ENCODE assay signal across 21 cellular contexts in the genomic region with DNA sequence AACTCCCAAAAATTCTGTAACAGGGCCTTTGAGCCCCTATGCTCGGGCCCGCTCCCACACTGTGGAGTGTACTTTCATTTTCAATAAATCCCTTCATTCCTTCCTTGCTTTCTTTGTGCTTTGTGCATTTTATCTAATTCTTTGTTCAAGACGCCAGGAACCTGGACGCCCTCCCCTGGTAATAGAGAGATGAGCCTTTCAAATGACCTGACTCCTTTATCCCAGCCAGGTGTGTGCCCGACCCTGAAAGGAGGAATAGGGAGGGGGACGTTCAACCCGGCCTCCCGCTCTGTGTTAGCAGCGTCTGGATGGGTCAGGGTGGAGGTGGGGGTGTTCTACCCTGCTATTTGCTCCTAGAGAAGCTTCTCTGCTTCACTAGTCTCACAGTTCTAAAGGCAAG. TPM values are rescaled to one million over a fixed set of nuclear protein-coding genes. Genes with fewer than 3 reads are reported as not detected.
DNase-seq lines count a peak whose midpoint lies in the region; FAIRE-seq and TF ChIP-seq lines count a peak whose summit lies in the region.
"Had no signal": no experiment of that assay in that cellular context is flagged by ENCODE, and none has a peak within 500 bp of the region (broad histone marks: within the 10 kb centered on the region; RNA-seq: fewer than 3 reads in every experiment).

No MANE protein-coding gene starts in this region.

- H3K27ac ChIP-seq in HUES48 (ENCODE audit: low read depth, low read length) (peak overlapping the region; percentile 89), astrocyte (ENCODE audit: low read depth, low read length) (no peak overlapping the region), thyroid gland (peak overlapping the region in 1 of 3 donors; percentile 33)
- H3K27ac ChIP-seq: neutrophil, skin epidermis, WERI-Rb-1 had no signal

- no peak for TF ChIP-seq POLR2A in thyroid gland (IDR thresholded peaks at IDR 0.05)

- TF ChIP-seq CTCF in astrocyte (IDR thresholded peaks at IDR 0.05; ENCODE audit: insufficient read depth, low read depth, low read length) (no peak), thyroid gland (IDR thresholded peaks at IDR 0.05) (peak in 1 of 6 experiments; percentile 22)

- H3K4me3 Mint-ChIP-seq in astrocyte (ENCODE audit: unreplicated experiment): no peak overlapping the region
- H3K4me3 Mint-ChIP-seq in activated naive CD4-positive, alpha-beta T cell treated with anti-CD3 and anti-CD28 coated beads for 36 hours: no peak overlapping the region

- H3K36me3 ChIP-seq in HUES48 (ENCODE audit: control insufficient read depth, insufficient read depth, low read length) (no peaks in the 10 kb centered on the region), astrocyte (ENCODE audit: insufficient read depth, low read length) (no peaks in the 10 kb centered on the region), thyroid gland (no peaks in the 10 kb centered on the region)
- H3K36me3 ChIP-seq: neutrophil, WERI-Rb-1 had no signal

- no peaks in the 10 kb centered on the region for H3K9me3 ChIP-seq in HUES48 (ENCODE audit: control insufficient read depth, insufficient read depth, low read length)
- no peaks in the 10 kb centered on the region for H3K9me3 ChIP-seq in astrocyte (ENCODE audit: insufficient read depth, low read depth, low read length)
- H3K9me3 ChIP-seq in thyroid gland: no peaks in the 10 kb centered on the region
- H3K9me3 ChIP-seq: mucosa of descending colon, neutrophil had no signal

- H4K20me1 ChIP-seq in astrocyte (ENCODE audit: insufficient read depth, low read length): no peaks in the 10 kb centered on the region

- no peaks in the 10 kb centered on the region for H3K27me3 ChIP-seq in HUES48 (ENCODE audit: control insufficient read depth, insufficient read depth, low read length)
- H3K27me3 ChIP-seq in astrocyte (ENCODE audit: insufficient read depth, low read length): no peaks in the 10 kb centered on the region
- no peaks in the 10 kb centered on the region for H3K27me3 ChIP-seq in thyroid gland
- H3K27me3 ChIP-seq: neutrophil had no signal

- H3K27me3 Mint-ChIP-seq in astrocyte (ENCODE audit: low read depth, unreplicated experiment): no peaks in the 10 kb centered on the region
- no peaks in the 10 kb centered on the region for H3K27me3 Mint-ChIP-seq in activated naive CD4-positive, alpha-beta T cell treated with anti-CD3 and anti-CD28 coated beads for 36 hours (ENCODE audit: low read depth)

- H3K4me2 ChIP-seq in astrocyte (ENCODE audit: low read length): peak overlapping the region; percentile 5

- H3K36me3 Mint-ChIP-seq in astrocyte (ENCODE audit: low read depth, unreplicated experiment): no peaks in the 10 kb centered on the region
- peaks cover 2% of the 10 kb centered on the region for H3K36me3 Mint-ChIP-seq in activated naive CD4-positive, alpha-beta T cell treated with anti-CD3 and anti-CD28 coated beads for 36 hours (ENCODE audit: low read depth)

- no peak for FAIRE-seq in astrocyte (lab: Jason Lieb, UNC)

- WGBS in thyroid gland, 2 donors: 44 to 59% methylated on average over 9 of the region's 9 CpGs

- H3K4me3 ChIP-seq in HUES48 (ENCODE audit: low read depth, low read length): peak overlapping the region; percentile 37
- no peak overlapping the region for H3K4me3 ChIP-seq in astrocyte (ENCODE audit: insufficient read depth, low read depth, low read length)
- H3K4me3 ChIP-seq in thyroid gland (replicated peaks in 1 of 3): no peak overlapping the region
- H3K4me3 ChIP-seq: mucosa of descending colon, skin epidermis had no signal

- H3K9ac ChIP-seq in HUES48 (ENCODE audit: low read depth, low read length) (peak overlapping the region; percentile 36; the same call in 1 of the 2 replicates), astrocyte (ENCODE audit: low read length) (no peak overlapping the region)

- no peak for DNase-seq in astrocyte (ENCODE audit: low read depth)
- DNase-seq in iPS-NIHi7 (ENCODE audit: extremely low spot score): peak; percentile 69
- peak; percentile 28 to 47 for DNase-seq in thyroid gland
- no peak for DNase-seq in activated naive CD4-positive, alpha-beta T cell treated with anti-CD3 and anti-CD28 coated beads for 36 hours
- DNase-seq in HUDEP-2 (lab: John Stamatoyannopoulos, UW; ENCODE audit: unreplicated experiment in 76 of 76): no peak
- no peak for DNase-seq in NK-92 treated with Interleukin-12 subunit alpha and Interleukin-12 subunit beta, amount 100 ng/mL, for 24 hours (lab: John Stamatoyannopoulos, UW)
- DNase-seq: activated CD4-positive, alpha-beta T cell treated with anti-CD3 and anti-CD28 coated beads, Interleukin-2, amount 50 U/mL, for 48 hours; activated gamma-delta T cell treated with Interleukin-2 at 50 U/mL for 16 hours; amniotic stem cell; cortex of kidney; HCEC 1CT; left colon; mucosa of descending colon; NCI-H1417; stimulated activated CD4-positive, alpha-beta T cell treated with anti-CD3 and anti-CD28 coated beads, Interleukin-2, amount 100 ng/mL, for 24 hours; stimulated activated naive CD4-positive, alpha-beta T cell; T-helper 2 cell; WERI-Rb-1 had no signal

- H3K27ac Mint-ChIP-seq in astrocyte (ENCODE audit: unreplicated experiment): no peak overlapping the region
- no peak overlapping the region for H3K27ac Mint-ChIP-seq in activated naive CD4-positive, alpha-beta T cell treated with anti-CD3 and anti-CD28 coated beads for 36 hours

- intact Hi-C loops in thyroid gland (cut with DNase I): no loop called here
- intact Hi-C loops in activated naive CD4-positive, alpha-beta T cell treated with anti-CD3 and anti-CD28 coated beads for 36 hours (cut with micrococcal nuclease): no loop called here

- no peak overlapping the region for H2AFZ ChIP-seq in astrocyte (ENCODE audit: low read depth, low read length)

- no peaks in the 10 kb centered on the region for H3K79me2 ChIP-seq in astrocyte (ENCODE audit: insufficient read depth, low read length)

- H3K4me1 Mint-ChIP-seq in astrocyte (ENCODE audit: low read depth, unreplicated experiment): peaks cover 19% of the 10 kb centered on the region
- no peaks in the 10 kb centered on the region for H3K4me1 Mint-ChIP-seq in activated naive CD4-positive, alpha-beta T cell treated with anti-CD3 and anti-CD28 coated beads for 36 hours (ENCODE audit: low read depth)

- H3K9me3 Mint-ChIP-seq in astrocyte (ENCODE audit: unreplicated experiment): peaks cover 1% of the 10 kb centered on the region
- H3K9me3 Mint-ChIP-seq in activated naive CD4-positive, alpha-beta T cell treated with anti-CD3 and anti-CD28 coated beads for 36 hours: no peaks in the 10 kb centered on the region

- CTCF ChIA-PET in activated naive CD4-positive, alpha-beta T cell treated with anti-CD3 and anti-CD28 coated beads for 36 hours (lab: Charles Lee): no interaction called here

- peaks cover 32% of the 10 kb centered on the region for H3K4me1 ChIP-seq in HUES48 (ENCODE audit: control insufficient read depth, insufficient read depth, low read length)
- no peaks in the 10 kb centered on the region for H3K4me1 ChIP-seq in astrocyte (ENCODE audit: insufficient read depth, low read length)
- peaks cover 3 to 15% of the 10 kb centered on the region in 2 donors for H3K4me1 ChIP-seq in thyroid gland

RNA-seq across cellular contexts. Expression of a gene that starts 53.9 kb away (rescaled TPM):
- total RNA-seq in astrocyte (18.8 and 22.7 TPM in 2 replicates), thyroid gland (10 to 100 TPM; 10.6 to 11.4 (median 11.1) TPM)
- total RNA-seq in activated naive CD4-positive, alpha-beta T cell treated with anti-CD3 and anti-CD28 coated beads for 36 hours: 10 to 100 TPM; 16.8 to 17.3 TPM

Comparison
In these comparisons a context has a peak if more than half of its experiments do, and no peak if none do; other contexts are left out.
1. DNase-seq: peak in iPS-NIHi7 (single experiment) and thyroid gland (2 of 2); none in astrocyte (single experiment), activated naive CD4-positive, alpha-beta T cell treated with anti-CD3 and anti-CD28 coated beads for 36 hours (single experiment), HUDEP-2 (0 of 76) and NK-92 treated with Interleukin-12 subunit alpha and Interleukin-12 subunit beta, amount 100 ng/mL, for 24 hours (single experiment).